Comparison of ENCODE assay signal across 8 cellular contexts in the genomic region with DNA sequence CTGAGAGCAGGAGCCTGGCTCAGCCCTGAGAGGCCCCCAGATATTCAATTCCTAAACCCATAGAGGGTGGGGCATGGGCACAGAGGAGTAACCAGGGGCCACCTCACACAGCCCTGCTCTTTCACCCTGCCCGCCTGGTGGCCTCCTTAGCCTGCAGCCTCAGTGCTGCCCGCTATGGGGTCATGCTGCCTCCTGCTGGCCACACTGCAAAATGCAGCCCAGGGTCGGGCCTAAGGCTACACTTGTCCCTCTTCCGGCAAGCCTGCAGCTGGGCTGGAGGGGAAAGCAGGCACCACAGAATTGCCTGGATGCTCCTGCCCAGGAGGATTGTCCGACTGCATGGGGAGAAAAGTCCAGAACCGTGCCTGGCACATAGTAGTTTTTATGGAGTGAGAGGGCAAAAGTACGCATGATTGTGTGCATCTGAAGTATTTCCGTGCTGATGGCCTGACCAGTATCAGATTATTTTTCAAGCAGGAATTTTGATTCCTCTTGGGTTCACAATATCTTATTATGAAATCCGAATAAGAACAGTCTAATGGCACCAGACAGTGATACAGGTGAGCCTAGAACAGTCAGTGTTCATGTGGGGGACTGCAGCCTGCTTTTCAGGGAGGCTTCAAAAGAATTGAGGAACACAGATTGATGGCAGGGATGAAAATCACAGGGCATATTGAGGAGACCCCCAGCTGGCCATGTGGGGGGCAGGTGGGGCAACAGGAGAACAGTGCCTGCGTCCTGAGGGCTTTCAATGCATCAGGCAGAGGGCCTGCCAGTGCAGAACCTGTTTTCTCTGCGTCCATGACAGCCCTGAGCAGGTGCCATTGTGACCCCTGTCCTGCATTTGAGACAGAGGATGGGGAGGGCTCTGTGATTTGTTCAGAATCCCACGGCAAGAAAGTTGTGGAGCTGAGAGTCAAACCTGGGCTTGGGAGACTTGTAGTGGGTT. TPM values are rescaled to one million over a fixed set of nuclear protein-coding genes. Genes with fewer than 3 reads are reported as not detected.
A peak's percentile ranks its signal among the peaks of the same experiment; 100 is the strongest.
DNase-seq lines count a peak whose midpoint lies in the region; ATAC-seq and TF ChIP-seq lines count a peak whose summit lies in the region.

No MANE protein-coding gene starts in this region.

- peak; percentile 81 to 89 for TF ChIP-seq CTCF in left lung (IDR thresholded peaks at IDR 0.05)

- H3K9me3 ChIP-seq in left lung: no peaks in the 10 kb centered on the region

- no peak overlapping the region for H3K4me3 Mint-ChIP-seq in central memory CD8-positive, alpha-beta T cell

- intact Hi-C loops in left lung (cut with DNase I): loop anchor here (5.0 to 10.0 kb wide), 2 partner anchors 403 to 405 kb away; partner anchors contain the start of gene NPPC (in 1 of the 2)

- no peak overlapping the region for H3K27ac Mint-ChIP-seq in central memory CD8-positive, alpha-beta T cell (ENCODE audit: low read depth)

- H3K27ac ChIP-seq in left lung: no peak overlapping the region

- H3K27me3 ChIP-seq in left lung: no peaks in the 10 kb centered on the region

- peaks cover 10% of the 10 kb centered on the region for H3K4me1 Mint-ChIP-seq in central memory CD8-positive, alpha-beta T cell

- peak; percentile 27 to 38 for DNase-seq in AML-193 (lab: John Stamatoyannopoulos, UW)
- peak; percentile 48 for DNase-seq in KG1 (lab: John Stamatoyannopoulos, UW)
- DNase-seq in activated CD4-positive, CD25-positive, alpha-beta regulatory T cell treated with anti-CD3 and anti-CD28 coated beads, Interleukin-2, amount 50 U/mL, for 72 hours: peak; percentile 90
- DNase-seq in central memory CD8-positive, alpha-beta T cell (ENCODE audit: low spot score in 2 of 2): peak; percentile 77 to 89
- peak; percentile 70 to 94 for DNase-seq in left lung
- DNase-seq in stimulated activated CD4-positive, alpha-beta T cell treated with anti-CD3 and anti-CD28 coated beads, TNF-alpha, amount 100 ng/mL, for 1 hour (ENCODE audit: low read depth in 3 of 3, low spot score in 1 of 3): peak; percentile 54 to 79 (median 67)
- DNase-seq in NCI-H128 (lab: John Stamatoyannopoulos, UW; ENCODE audit: unreplicated experiment): no peak

- no peak overlapping the region for H3K4me3 ChIP-seq in left lung

- ATAC-seq in GM18861 (IDR thresholded peaks at IDR 0.05; ENCODE audit: unreplicated experiment): peak; percentile 63
- peak; percentile 85 for ATAC-seq in central memory CD8-positive, alpha-beta T cell (replicated peaks; ENCODE audit: extremely low read depth, poor library complexity, severe bottlenecking)
- ATAC-seq in left lung: peak; percentile 84

- no peaks in the 10 kb centered on the region for H3K27me3 Mint-ChIP-seq in central memory CD8-positive, alpha-beta T cell

- H3K36me3 ChIP-seq in left lung: no peaks in the 10 kb centered on the region

- H3K36me3 Mint-ChIP-seq in central memory CD8-positive, alpha-beta T cell (ENCODE audit: insufficient read depth): peaks cover 4% of the 10 kb centered on the region

- no peaks in the 10 kb centered on the region for H3K9me3 Mint-ChIP-seq in central memory CD8-positive, alpha-beta T cell

- peaks cover 0 to 3% of the 10 kb centered on the region in 2 donors for H3K4me1 ChIP-seq in left lung

RNA-seq across cellular contexts. Expression of gene ALPP, which starts 51.2 kb away (rescaled TPM):
- 10 to 100 TPM in 1 of 2 donors, 1 to 10 TPM in 1; 3.1 to 14.1 TPM for total RNA-seq in left lung
